8 cellular contexts compared by ENCODE assay signal in genomic region chr1:70355111-70355407, GRCh38. TPM values are rescaled to one million over a fixed set of nuclear protein-coding genes. Genes with fewer than 3 reads are reported as not detected.
DNase-seq lines count a peak whose midpoint lies in the region; ATAC-seq and TF ChIP-seq lines count a peak whose summit lies in the region.

No MANE protein-coding gene starts in this region.

- no peak for TF ChIP-seq POLR2A in NB4 (IDR thresholded peaks at IDR 0.05; ENCODE audit: extremely low read depth, insufficient read length)

- no peaks in the 10 kb centered on the region for H3K36me3 ChIP-seq in BE2C
- H3K36me3 ChIP-seq in duodenal mucosa (ENCODE audit: control insufficient read depth in 1 of 2, insufficient read depth in 2 of 2, low read length in 2 of 2) = peaks cover 0 to 2% of the 10 kb centered on the region in 2 donors

- POLR2A ChIA-PET in GM10248 (lab: Yijun Ruan, JAX) = interaction anchor here (1.0 to 1.7 kb wide), 2 partner anchors 55 to 57 kb away, joined by 3 to 9 read pairs; partner anchors contain the start of gene CTH

- CTCF ChIA-PET in GM10248 (lab: Yijun Ruan, JAX) = interaction anchor here (1.0 to 2.1 kb wide), 3 partner anchors 56 to 112 kb away, joined by 3 to 10 read pairs (median 3); partner anchors contain the start of gene CTH

- peak overlapping the region; percentile 88 to 92 for H3K9ac ChIP-seq in duodenal mucosa (ENCODE audit: low read depth in 1 of 2, low read length in 2 of 2)

- no peak for ATAC-seq in natural killer cell treated with Interleukin-12 subunit alpha and Interleukin-12 subunit beta and Interleukin-15 and Interleukin-18, amount 100 ng/mL, for 72 hours
- no peak for ATAC-seq in GM19395 (IDR thresholded peaks at IDR 0.05; ENCODE audit: unreplicated experiment)
- no peak for ATAC-seq in HG02885 (IDR thresholded peaks at IDR 0.05; ENCODE audit: poor library complexity, unreplicated experiment)

- TF ChIP-seq CTCF in BE2C (IDR thresholded peaks at IDR 0.05; ENCODE audit: low read depth, low read length) (no peak), NB4 (IDR thresholded peaks at IDR 0.05; ENCODE audit: low read depth, low read length) (no peak), GM10248 (IDR thresholded peaks at IDR 0.05; ENCODE audit: control extremely low read depth, extremely low read depth, low read depth, missing control alignments) (no peak)

- peak overlapping the region; percentile 82 for H3K4me3 ChIP-seq in BE2C (ENCODE audit: low read depth, low read length)
- H3K4me3 ChIP-seq in NB4 (ENCODE audit: low read depth, low read length) = peak overlapping the region; percentile 84
- peak overlapping the region; percentile 84 to 95 for H3K4me3 ChIP-seq in duodenal mucosa (ENCODE audit: low read depth in 1 of 2, low read length in 2 of 2)

- H3K4me1 ChIP-seq in BE2C = no peaks in the 10 kb centered on the region
- peaks cover 9 to 23% of the 10 kb centered on the region in 2 donors for H3K4me1 ChIP-seq in duodenal mucosa (ENCODE audit: control insufficient read depth in 1 of 2, insufficient read depth in 2 of 2, low read length in 2 of 2)

- H3K9me3 ChIP-seq in BE2C = no peaks in the 10 kb centered on the region
- no peaks in the 10 kb centered on the region for H3K9me3 ChIP-seq in duodenal mucosa (ENCODE audit: control insufficient read depth in 1 of 2, low read length in 2 of 2)

- peak overlapping the region; percentile 98 for H3K4me3 Mint-ChIP-seq in natural killer cell treated with Interleukin-12 subunit alpha and Interleukin-12 subunit beta and Interleukin-15 and Interleukin-18, amount 100 ng/mL, for 72 hours

- H3K36me3 Mint-ChIP-seq in natural killer cell treated with Interleukin-12 subunit alpha and Interleukin-12 subunit beta and Interleukin-15 and Interleukin-18, amount 100 ng/mL, for 72 hours = peaks cover 18% of the 10 kb centered on the region

- peaks cover 21 to 36% of the 10 kb centered on the region in 2 donors for H3K4me1 Mint-ChIP-seq in natural killer cell treated with Interleukin-12 subunit alpha and Interleukin-12 subunit beta and Interleukin-15 and Interleukin-18, amount 100 ng/mL, for 72 hours (ENCODE audit: low read depth in 2 of 2)

- H3K27me3 Mint-ChIP-seq in natural killer cell treated with Interleukin-12 subunit alpha and Interleukin-12 subunit beta and Interleukin-15 and Interleukin-18, amount 100 ng/mL, for 72 hours = no peaks in the 10 kb centered on the region

- DNase-seq in BE2C (no peak), NB4 (ENCODE audit: low read depth) (no peak), GM10248 (ENCODE audit: extremely low spot score) (no peak), EL (no peak)
- DNase-seq in natural killer cell treated with Interleukin-12 subunit alpha and Interleukin-12 subunit beta and Interleukin-15 and Interleukin-18, amount 100 ng/mL, for 72 hours (ENCODE audit: low spot score) = no peak

- H3K27ac ChIP-seq in duodenal mucosa (ENCODE audit: low read depth, low read length) = peak overlapping the region; percentile 87

- no peaks in the 10 kb centered on the region for H3K27me3 ChIP-seq in BE2C
- no peaks in the 10 kb centered on the region for H3K27me3 ChIP-seq in duodenal mucosa (ENCODE audit: control insufficient read depth in 1 of 2, insufficient read depth in 2 of 2, low read length in 2 of 2)

- H3K9me3 Mint-ChIP-seq in natural killer cell treated with Interleukin-12 subunit alpha and Interleukin-12 subunit beta and Interleukin-15 and Interleukin-18, amount 100 ng/mL, for 72 hours = no peaks in the 10 kb centered on the region

- H3K27ac Mint-ChIP-seq in natural killer cell treated with Interleukin-12 subunit alpha and Interleukin-12 subunit beta and Interleukin-15 and Interleukin-18, amount 100 ng/mL, for 72 hours = peak overlapping the region; percentile 98

RNA-seq across cellular contexts. Expression of gene ANKRD13C, which starts 0.5 kb away (rescaled TPM):
- polyA plus RNA-seq in BE2C (2012; ENCODE audit: insufficient read depth, insufficient read length, low read depth) = 6.0 TPM
- total RNA-seq in natural killer cell treated with Interleukin-12 subunit alpha and Interleukin-12 subunit beta and Interleukin-15 and Interleukin-18, amount 100 ng/mL, for 72 hours = 10 to 100 TPM; 27.0 to 33.2 TPM

RNA-seq across cellular contexts. Expression of gene CTH, which starts 56.0 kb away (rescaled TPM):
- polyA plus RNA-seq in BE2C (2012; ENCODE audit: insufficient read depth, insufficient read length, low read depth) = 1.2 TPM
- 1 to 10 TPM; 5.3 to 8.8 TPM for total RNA-seq in natural killer cell treated with Interleukin-12 subunit alpha and Interleukin-12 subunit beta and Interleukin-15 and Interleukin-18, amount 100 ng/mL, for 72 hours
